8 cellular contexts compared by ENCODE assay signal in genomic region chr1:39104158-39105060, GRCh38.
A peak's percentile ranks its signal among the peaks of the same experiment; 100 is the strongest.
DNase-seq lines count a peak whose midpoint lies in the region; ATAC-seq and TF ChIP-seq lines count a peak whose summit lies in the region.

No MANE protein-coding gene starts in this region.

- TF ChIP-seq CTCF in fibroblast of mammary gland (conservative IDR thresholded peaks at IDR 0.05; ENCODE audit: control insufficient read depth, insufficient read depth, low read depth, low read length): no peak
- TF ChIP-seq CTCF in nephron (IDR thresholded peaks at IDR 0.05; ENCODE audit: unreplicated experiment in 3 of 3): no peak

- H3K4me1 Mint-ChIP-seq in nephron: peaks cover 40% of the 10 kb centered on the region

- DNase-seq in NCI-H146 (lab: John Stamatoyannopoulos, UW): peak; percentile 46
- DNase-seq in NCI-H146 treated with DMSO at 0.1 percent for 48 hours (lab: John Stamatoyannopoulos, UW; ENCODE audit: unreplicated experiment): no peak
- peak; percentile 66 to 75 for DNase-seq in SJCRH30
- peak; percentile 33 for DNase-seq in fibroblast of mammary gland (ENCODE audit: low read depth)
- no peak for DNase-seq in stimulated activated CD4-positive, alpha-beta T cell treated with anti-CD3 and anti-CD28 coated beads, Interleukin-4, amount 100 ng/mL, for 1 hour
- no peak for DNase-seq in putamen (ENCODE audit: low spot score)

- H3K27me3 ChIP-seq in SJCRH30: no peaks in the 10 kb centered on the region

- no peaks in the 10 kb centered on the region for H3K36me3 Mint-ChIP-seq in nephron (ENCODE audit: low read depth)

- H3K4me3 ChIP-seq in SJCRH30: peak overlapping the region; percentile 89
- H3K4me3 ChIP-seq in fibroblast of mammary gland (ENCODE audit: control insufficient read depth, low read depth, low read length): peak overlapping the region; percentile 36

- no peaks in the 10 kb centered on the region for H3K36me3 ChIP-seq in SJCRH30

- H3K4me3 Mint-ChIP-seq in nephron: peak overlapping the region; percentile 72 to 85 (median 83)

- H3K4me1 ChIP-seq in SJCRH30: peaks cover 31% of the 10 kb centered on the region

- no peaks in the 10 kb centered on the region for H3K27me3 Mint-ChIP-seq in nephron (ENCODE audit: low read depth)

- no peak for ATAC-seq in GM18858 (IDR thresholded peaks at IDR 0.05; ENCODE audit: unreplicated experiment)

- no peaks in the 10 kb centered on the region for H3K9me3 ChIP-seq in SJCRH30 (replicated peaks)

- no peaks in the 10 kb centered on the region for H3K9me3 Mint-ChIP-seq in nephron

- H3K27ac ChIP-seq in SJCRH30: peak overlapping the region; percentile 69

- peak overlapping the region; percentile 91 to 98 (median 95) for H3K27ac Mint-ChIP-seq in nephron

Comparison
In these comparisons a context has a peak if more than half of its experiments do, and no peak if none do; other contexts are left out.
1. DNase-seq: peak in NCI-H146 (single experiment), SJCRH30 (2 of 2) and fibroblast of mammary gland (single experiment); none in NCI-H146 treated with DMSO at 0.1 percent for 48 hours (single experiment), stimulated activated CD4-positive, alpha-beta T cell treated with anti-CD3 and anti-CD28 coated beads, Interleukin-4, amount 100 ng/mL, for 1 hour (single experiment) and putamen (single experiment).